Comparison of ENCODE assay signal across 8 cellular contexts in genomic region chr5:176361437-176362097, GRCh38. TPM values are rescaled to one million over a fixed set of nuclear protein-coding genes. Genes with fewer than 3 reads are reported as not detected.
DNase-seq lines count a peak whose midpoint lies in the region; ATAC-seq and TF ChIP-seq lines count a peak whose summit lies in the region.

Gene KIAA1191 (minus strand): TSS chr5:176361764. CDS start chr5:176359508, 2,256 bp downstream.

- peak; percentile 90 for ATAC-seq in GM19324 (IDR thresholded peaks at IDR 0.05; ENCODE audit: low FRiP score, unreplicated experiment)
- ATAC-seq in HG03469 (IDR thresholded peaks at IDR 0.05; ENCODE audit: unreplicated experiment) = peak; percentile 79

- intact Hi-C loops in activated CD4-positive, alpha-beta T cell treated with anti-CD3 and anti-CD28 coated beads, Interleukin-2, amount 10 ng/mL, durations not matched to agents 24 days and 14 days (cut with micrococcal nuclease) = loop anchor here (1.0 to 2.0 kb wide), 3 partner anchors 27 to 127 kb away; partner anchors contain the start of genes FAF2, HIGD2A and NOP16

- H3K36me3 Mint-ChIP-seq in activated CD4-positive, alpha-beta T cell treated with anti-CD3 and anti-CD28 coated beads, Interleukin-2, amount 10 ng/mL, durations not matched to agents 24 days and 14 days (ENCODE audit: low read depth) = peaks cover 24% of the 10 kb centered on the region

- H3K9me3 Mint-ChIP-seq in activated CD4-positive, alpha-beta T cell treated with anti-CD3 and anti-CD28 coated beads, Interleukin-2, amount 10 ng/mL, durations not matched to agents 24 days and 14 days = no peaks in the 10 kb centered on the region

- H3K4me3 Mint-ChIP-seq in activated CD4-positive, alpha-beta T cell treated with anti-CD3 and anti-CD28 coated beads, Interleukin-2, amount 10 ng/mL, durations not matched to agents 24 days and 14 days = peak within 1 kb of the TSS; percentile 96

- peaks cover 20% of the 10 kb centered on the region for H3K4me1 Mint-ChIP-seq in activated CD4-positive, alpha-beta T cell treated with anti-CD3 and anti-CD28 coated beads, Interleukin-2, amount 10 ng/mL, durations not matched to agents 24 days and 14 days

- H3K27ac ChIP-seq in coronary artery = peak within 1 kb of the TSS; percentile 70 to 74

- peak within 1 kb of the TSS; percentile 93 for H3K27ac Mint-ChIP-seq in activated CD4-positive, alpha-beta T cell treated with anti-CD3 and anti-CD28 coated beads, Interleukin-2, amount 10 ng/mL, durations not matched to agents 24 days and 14 days

- no peaks in the 10 kb centered on the region for H3K27me3 Mint-ChIP-seq in activated CD4-positive, alpha-beta T cell treated with anti-CD3 and anti-CD28 coated beads, Interleukin-2, amount 10 ng/mL, durations not matched to agents 24 days and 14 days

- no peak for TF ChIP-seq CTCF in coronary artery (IDR thresholded peaks at IDR 0.05)

- peak; percentile 48 to 91 (median 83) for DNase-seq in C1 segment of cervical spinal cord (lab: John Stamatoyannopoulos, UW)
- peak; percentile 62 to 88 for DNase-seq in NCI-H526 (lab: John Stamatoyannopoulos, UW)
- DNase-seq in activated CD4-positive, alpha-beta T cell treated with anti-CD3 and anti-CD28 coated beads, Interleukin-2, amount 10 ng/mL, durations not matched to agents 24 days and 14 days = peak; percentile 98
- peak; percentile 95 for DNase-seq in coronary artery (ENCODE audit: low spot score)
- DNase-seq in left kidney (ENCODE audit: low read depth, low spot score) = peak; percentile 97
- DNase-seq in stimulated activated CD4-positive, alpha-beta T cell treated with anti-CD3 and anti-CD28 coated beads, Interleukin-2, amount 100 ng/mL, for 24 hours = peak; percentile 95 to 96

- H3K4me3 ChIP-seq in coronary artery = peak within 1 kb of the TSS; percentile 83

RNA-seq across cellular contexts. Expression of gene KIAA1191, which starts in this region (rescaled TPM):
- total RNA-seq in activated CD4-positive, alpha-beta T cell treated with anti-CD3 and anti-CD28 coated beads, Interleukin-2, amount 10 ng/mL, durations not matched to agents 24 days and 14 days = 55.5 and 59.7 TPM in 2 replicates

Comparison
In these comparisons a context has a peak if more than half of its experiments do, and no peak if none do; other contexts are left out.
1. Peak in every context shown above with its lines: DNase-seq, ATAC-seq, H3K4me3 ChIP-seq and H3K27ac ChIP-seq.